In the genomic region with DNA sequence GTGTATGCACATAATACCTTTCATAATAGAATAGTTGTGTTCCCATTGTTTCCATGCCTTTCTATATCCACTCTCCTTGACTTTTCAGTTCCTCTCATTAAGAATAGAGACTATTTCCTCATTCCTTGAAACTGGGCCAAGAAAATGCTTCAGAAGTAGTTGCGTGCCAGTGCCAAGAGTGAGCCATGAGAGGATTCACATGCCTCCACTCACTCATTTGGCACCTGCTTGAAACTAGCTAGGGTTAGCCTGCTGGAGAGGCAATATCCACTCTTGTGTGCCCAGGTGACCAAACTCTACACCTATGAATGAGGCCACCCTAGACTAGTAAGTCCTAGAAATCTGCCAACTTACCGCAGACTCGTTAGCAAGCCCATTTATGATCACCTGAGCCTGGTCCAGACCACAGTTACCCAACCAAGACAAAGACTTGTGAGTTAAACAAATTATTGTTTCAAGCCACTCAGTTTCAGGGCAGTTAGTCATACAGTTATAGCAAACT, we compare ENCODE assay signal across 11 cellular contexts.
DNase-seq lines count a peak whose midpoint lies in the region; ATAC-seq and TF ChIP-seq lines count a peak whose summit lies in the region.
"Had no signal": no experiment of that assay in that cellular context is flagged by ENCODE, and none has a peak within 500 bp of the region (broad histone marks: within the 10 kb centered on the region; RNA-seq: fewer than 3 reads in every experiment).

No MANE protein-coding gene starts in this region.

- H3K27me3 Mint-ChIP-seq in activated T-cell treated with anti-CD3 and anti-CD28 coated beads, Interleukin-2, amount 50 U/mL, for 24 hours, result peaks cover 20% of the 10 kb centered on the region

- no peaks in the 10 kb centered on the region for H3K4me1 Mint-ChIP-seq in activated T-cell treated with anti-CD3 and anti-CD28 coated beads, Interleukin-2, amount 50 U/mL, for 24 hours (ENCODE audit: low read depth)

- peak; percentile 59 for DNase-seq in EL
- peak; percentile 36 for DNase-seq in H4 (ENCODE audit: low spot score)
- DNase-seq in NCI-H226, result peak; percentile 86
- DNase-seq in foreskin keratinocyte, result peak; percentile 66 to 85
- no peak for DNase-seq in activated T-cell treated with anti-CD3 and anti-CD28 coated beads, Interleukin-2, amount 50 U/mL, for 24 hours
- DNase-seq in NK-92 (lab: John Stamatoyannopoulos, UW; ENCODE audit: unreplicated experiment), result no peak
- no peak for DNase-seq in transverse colon
- no peak for DNase-seq in NCI-H526 treated with DMSO at 0.1 percent for 48 hours (lab: John Stamatoyannopoulos, UW)
- DNase-seq: aorta, NCI-H1092 treated with DMSO at 0.1 percent for 48 hours had no signal

- no peaks in the 10 kb centered on the region for H3K27me3 ChIP-seq in foreskin keratinocyte
- H3K27me3 ChIP-seq in transverse colon, result no peaks in the 10 kb centered on the region

- H3K36me3 ChIP-seq in transverse colon, result no peaks in the 10 kb centered on the region

- H3K9me3 Mint-ChIP-seq in activated T-cell treated with anti-CD3 and anti-CD28 coated beads, Interleukin-2, amount 50 U/mL, for 24 hours, result no peaks in the 10 kb centered on the region

- TF ChIP-seq POLR2A in transverse colon (IDR thresholded peaks at IDR 0.05), result no peak

- intact Hi-C loops in transverse colon (cut with DNase I; ENCODE audit: low total_unique reads), result loop anchor here (10.0 kb wide), 1 partner anchor 378 kb away; no protein-coding TSS in a partner anchor

- TF ChIP-seq EP300 in transverse colon (IDR thresholded peaks at IDR 0.05; ENCODE audit: low read depth), result no peak

- in situ Hi-C loops in transverse colon (cut with MboI; ENCODE audit: low pct_ligation_motif_present in 1 of 4, low pct_unique_long_range_greater_than_20kb in 1 of 4, low sequenced_read_pairs in 3 of 4), result loop anchor here (5.0 to 25.0 kb wide), 5 partner anchors 356 to 988 kb away; no protein-coding TSS in a partner anchor

- TF ChIP-seq CTCF in foreskin keratinocyte (conservative IDR thresholded peaks at IDR 0.05) (no peak), transverse colon (IDR thresholded peaks at IDR 0.05) (no peak)

- peaks cover 3% of the 10 kb centered on the region for H3K4me1 ChIP-seq in foreskin keratinocyte
- no peaks in the 10 kb centered on the region for H3K4me1 ChIP-seq in transverse colon

- H3K4me3 ChIP-seq in transverse colon, result no peak overlapping the region

- WGBS in transverse colon (ENCODE audit: low coverage in 1 of 2), 2 donors, result 33 to 50% methylated on average over 1 to 3 of the region's 3 CpGs

- no peaks in the 10 kb centered on the region for H3K36me3 Mint-ChIP-seq in activated T-cell treated with anti-CD3 and anti-CD28 coated beads, Interleukin-2, amount 50 U/mL, for 24 hours (ENCODE audit: low read depth)

- no peak overlapping the region for H3K4me3 Mint-ChIP-seq in activated T-cell treated with anti-CD3 and anti-CD28 coated beads, Interleukin-2, amount 50 U/mL, for 24 hours

- H3K27ac Mint-ChIP-seq in activated T-cell treated with anti-CD3 and anti-CD28 coated beads, Interleukin-2, amount 50 U/mL, for 24 hours, result no peak overlapping the region

- peak; percentile 72 for ATAC-seq in foreskin keratinocyte
- ATAC-seq: sciatic nerve had no signal

- H3K27ac ChIP-seq in foreskin keratinocyte (no peak overlapping the region), transverse colon (no peak overlapping the region)

- no peaks in the 10 kb centered on the region for H3K9me3 ChIP-seq in transverse colon

Comparison
In these comparisons a context has a peak if more than half of its experiments do, and no peak if none do; other contexts are left out.
1. DNase-seq: peak in EL (single experiment), H4 (single experiment), NCI-H226 (single experiment) and foreskin keratinocyte (2 of 2); none in activated T-cell treated with anti-CD3 and anti-CD28 coated beads, Interleukin-2, amount 50 U/mL, for 24 hours (single experiment), NK-92 (single experiment), transverse colon (single experiment) and NCI-H526 treated with DMSO at 0.1 percent for 48 hours (single experiment).